In the genomic region with DNA sequence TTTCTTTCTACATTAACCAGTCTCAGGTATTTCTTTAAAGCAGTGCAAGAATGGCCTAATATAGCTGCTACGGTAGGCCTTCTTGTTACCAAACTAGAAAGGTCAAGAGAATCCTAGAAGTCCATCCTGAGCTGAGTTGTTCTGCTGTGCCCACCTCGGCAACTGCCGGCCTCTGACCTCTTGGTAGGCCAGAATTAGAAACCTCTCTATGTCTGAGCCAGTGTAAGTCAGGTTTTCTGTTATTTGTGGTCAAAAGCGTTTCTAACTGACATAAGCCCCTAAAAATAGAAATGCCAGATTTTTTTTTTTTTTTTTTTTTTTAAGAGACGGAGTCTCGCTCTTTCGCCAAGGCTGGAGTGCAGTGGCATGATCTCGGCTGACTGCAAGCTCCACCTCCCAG, we compare ENCODE assay signal across 1 cellular context.
TF ChIP-seq lines count a peak whose summit lies in the region.

No MANE protein-coding gene starts in this region.

TF ChIP-seq in GM12878, 131 proteins besides CTCF, POLR2A, EP300 and RAD21 (continued from another document and continues in another):
- TF ChIP-seq SMAD1 (IDR thresholded peaks at IDR 0.05; ENCODE audit: low read depth, partially characterized antibody) (no peak), TCF12 (IDR thresholded peaks at IDR 0.05; ENCODE audit: low read depth, low read length) (0 out of 2 replicates have a peak, but pooled peaks have one; percentile 15), BMI1 (IDR thresholded peaks at IDR 0.05; ENCODE audit: borderline replicate concordance) (no peak), ETV6 (conservative IDR thresholded peaks at IDR 0.05 in 1 of 2, IDR thresholded peaks at IDR 0.05 in 1 of 2; ENCODE audit: borderline replicate concordance in 1 of 2, low read depth in 1 of 2) (no peak), MEF2A (IDR thresholded peaks at IDR 0.05; ENCODE audit: insufficient read depth, low read depth, low read length) (peak; percentile 97), RFX5 (IDR thresholded peaks at IDR 0.05; ENCODE audit: low read depth, low read length) (no peak), ZZZ3 (IDR thresholded peaks at IDR 0.05; ENCODE audit: control insufficient read depth, insufficient read length, low read depth) (no peak), USF1 (IDR thresholded peaks at IDR 0.05; ENCODE audit: borderline replicate concordance, extremely low read length, insufficient read depth, low read depth, low read length) (no peak), YBX1 (IDR thresholded peaks at IDR 0.05) (no peak), SKIL (IDR thresholded peaks at IDR 0.05; ENCODE audit: low read depth, poor library complexity, severe bottlenecking) (no peak), NR2C2 (IDR thresholded peaks at IDR 0.05; ENCODE audit: borderline replicate concordance, control insufficient read depth, insufficient read length, low read depth) (no peak), CHD1 (IDR thresholded peaks at IDR 0.05; ENCODE audit: low read depth, low read length) (no peak), SMC3 (IDR thresholded peaks at IDR 0.05; ENCODE audit: borderline replicate concordance, low read length) (no peak), ZBTB11 (CRISPR knock-in tag; IDR thresholded peaks at IDR 0.05) (no peak), ZNF207 (IDR thresholded peaks at IDR 0.05; ENCODE audit: borderline replicate concordance) (no peak), ZSCAN29 (IDR thresholded peaks at IDR 0.05) (no peak), RELA (IDR thresholded peaks at IDR 0.05; ENCODE audit: borderline replicate concordance, partially characterized antibody) (no peak), HDAC6 (IDR thresholded peaks at IDR 0.05; ENCODE audit: unreplicated experiment) (no peak), RB1 (IDR thresholded peaks at IDR 0.05; ENCODE audit: borderline replicate concordance) (no peak), ZNF384 (IDR thresholded peaks at IDR 0.05; ENCODE audit: borderline replicate concordance, low read depth, low read length) (no peak), ZBTB40 (IDR thresholded peaks at IDR 0.05; ENCODE audit: borderline replicate concordance) (no peak), BRCA1 (IDR thresholded peaks at IDR 0.05; ENCODE audit: low read depth, low read length) (no peak), TCF7 (IDR thresholded peaks at IDR 0.05; ENCODE audit: borderline replicate concordance) (no peak), SUPT20H (IDR thresholded peaks at IDR 0.05; ENCODE audit: borderline replicate concordance, control insufficient read depth, low read depth, low read length) (no peak), USF2 (IDR thresholded peaks at IDR 0.05; ENCODE audit: borderline replicate concordance, low read depth, low read length) (no peak), KAT2A (conservative IDR thresholded peaks at IDR 0.05; ENCODE audit: control insufficient read depth, low read depth, low read length) (no peak), RUNX3 (IDR thresholded peaks at IDR 0.05; ENCODE audit: low read length) (peak; percentile 83), TCF3 (IDR thresholded peaks at IDR 0.05; ENCODE audit: borderline replicate concordance, insufficient read depth, low read depth, low read length) (no peak), BHLHE40 (IDR thresholded peaks at IDR 0.05; ENCODE audit: borderline replicate concordance in 1 of 2, low read depth in 2 of 2, low read length in 1 of 2) (no peak), NR2C1 (IDR thresholded peaks at IDR 0.05) (no peak)
- TF ChIP-seq, protein P1, sequence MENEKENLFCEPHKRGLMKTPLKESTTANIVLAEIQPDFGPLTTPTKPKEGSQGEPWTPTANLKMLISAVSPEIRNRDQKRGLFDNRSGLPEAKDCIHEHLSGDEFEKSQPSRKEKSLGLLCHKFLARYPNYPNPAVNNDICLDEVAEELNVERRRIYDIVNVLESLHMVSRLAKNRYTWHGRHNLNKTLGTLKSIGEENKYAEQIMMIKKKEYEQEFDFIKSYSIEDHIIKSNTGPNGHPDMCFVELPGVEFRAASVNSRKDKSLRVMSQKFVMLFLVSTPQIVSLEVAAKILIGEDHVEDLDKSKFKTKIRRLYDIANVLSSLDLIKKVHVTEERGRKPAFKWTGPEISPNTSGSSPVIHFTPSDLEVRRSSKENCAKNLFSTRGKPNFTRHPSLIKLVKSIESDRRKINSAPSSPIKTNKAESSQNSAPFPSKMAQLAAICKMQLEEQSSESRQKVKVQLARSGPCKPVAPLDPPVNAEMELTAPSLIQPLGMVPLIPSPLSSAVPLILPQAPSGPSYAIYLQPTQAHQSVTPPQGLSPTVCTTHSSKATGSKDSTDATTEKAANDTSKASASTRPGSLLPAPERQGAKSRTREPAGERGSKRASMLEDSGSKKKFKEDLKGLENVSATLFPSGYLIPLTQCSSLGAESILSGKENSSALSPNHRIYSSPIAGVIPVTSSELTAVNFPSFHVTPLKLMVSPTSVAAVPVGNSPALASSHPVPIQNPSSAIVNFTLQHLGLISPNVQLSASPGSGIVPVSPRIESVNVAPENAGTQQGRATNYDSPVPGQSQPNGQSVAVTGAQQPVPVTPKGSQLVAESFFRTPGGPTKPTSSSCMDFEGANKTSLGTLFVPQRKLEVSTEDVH (IDR thresholded peaks at IDR 0.05; ENCODE audit: low read depth, partially characterized antibody), result no peak
- TF ChIP-seq, protein P2, sequence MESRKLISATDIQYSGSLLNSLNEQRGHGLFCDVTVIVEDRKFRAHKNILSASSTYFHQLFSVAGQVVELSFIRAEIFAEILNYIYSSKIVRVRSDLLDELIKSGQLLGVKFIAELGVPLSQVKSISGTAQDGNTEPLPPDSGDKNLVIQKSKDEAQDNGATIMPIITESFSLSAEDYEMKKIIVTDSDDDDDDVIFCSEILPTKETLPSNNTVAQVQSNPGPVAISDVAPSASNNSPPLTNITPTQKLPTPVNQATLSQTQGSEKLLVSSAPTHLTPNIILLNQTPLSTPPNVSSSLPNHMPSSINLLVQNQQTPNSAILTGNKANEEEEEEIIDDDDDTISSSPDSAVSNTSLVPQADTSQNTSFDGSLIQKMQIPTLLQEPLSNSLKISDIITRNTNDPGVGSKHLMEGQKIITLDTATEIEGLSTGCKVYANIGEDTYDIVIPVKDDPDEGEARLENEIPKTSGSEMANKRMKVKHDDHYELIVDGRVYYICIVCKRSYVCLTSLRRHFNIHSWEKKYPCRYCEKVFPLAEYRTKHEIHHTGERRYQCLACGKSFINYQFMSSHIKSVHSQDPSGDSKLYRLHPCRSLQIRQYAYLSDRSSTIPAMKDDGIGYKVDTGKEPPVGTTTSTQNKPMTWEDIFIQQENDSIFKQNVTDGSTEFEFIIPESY (IDR thresholded peaks at IDR 0.05), result no peak
- TF ChIP-seq, protein P3, sequence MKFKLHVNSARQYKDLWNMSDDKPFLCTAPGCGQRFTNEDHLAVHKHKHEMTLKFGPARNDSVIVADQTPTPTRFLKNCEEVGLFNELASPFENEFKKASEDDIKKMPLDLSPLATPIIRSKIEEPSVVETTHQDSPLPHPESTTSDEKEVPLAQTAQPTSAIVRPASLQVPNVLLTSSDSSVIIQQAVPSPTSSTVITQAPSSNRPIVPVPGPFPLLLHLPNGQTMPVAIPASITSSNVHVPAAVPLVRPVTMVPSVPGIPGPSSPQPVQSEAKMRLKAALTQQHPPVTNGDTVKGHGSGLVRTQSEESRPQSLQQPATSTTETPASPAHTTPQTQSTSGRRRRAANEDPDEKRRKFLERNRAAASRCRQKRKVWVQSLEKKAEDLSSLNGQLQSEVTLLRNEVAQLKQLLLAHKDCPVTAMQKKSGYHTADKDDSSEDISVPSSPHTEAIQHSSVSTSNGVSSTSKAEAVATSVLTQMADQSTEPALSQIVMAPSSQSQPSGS (IDR thresholded peaks at IDR 0.05; ENCODE audit: low read length), result peak; percentile 76
- TF ChIP-seq, protein P4, sequence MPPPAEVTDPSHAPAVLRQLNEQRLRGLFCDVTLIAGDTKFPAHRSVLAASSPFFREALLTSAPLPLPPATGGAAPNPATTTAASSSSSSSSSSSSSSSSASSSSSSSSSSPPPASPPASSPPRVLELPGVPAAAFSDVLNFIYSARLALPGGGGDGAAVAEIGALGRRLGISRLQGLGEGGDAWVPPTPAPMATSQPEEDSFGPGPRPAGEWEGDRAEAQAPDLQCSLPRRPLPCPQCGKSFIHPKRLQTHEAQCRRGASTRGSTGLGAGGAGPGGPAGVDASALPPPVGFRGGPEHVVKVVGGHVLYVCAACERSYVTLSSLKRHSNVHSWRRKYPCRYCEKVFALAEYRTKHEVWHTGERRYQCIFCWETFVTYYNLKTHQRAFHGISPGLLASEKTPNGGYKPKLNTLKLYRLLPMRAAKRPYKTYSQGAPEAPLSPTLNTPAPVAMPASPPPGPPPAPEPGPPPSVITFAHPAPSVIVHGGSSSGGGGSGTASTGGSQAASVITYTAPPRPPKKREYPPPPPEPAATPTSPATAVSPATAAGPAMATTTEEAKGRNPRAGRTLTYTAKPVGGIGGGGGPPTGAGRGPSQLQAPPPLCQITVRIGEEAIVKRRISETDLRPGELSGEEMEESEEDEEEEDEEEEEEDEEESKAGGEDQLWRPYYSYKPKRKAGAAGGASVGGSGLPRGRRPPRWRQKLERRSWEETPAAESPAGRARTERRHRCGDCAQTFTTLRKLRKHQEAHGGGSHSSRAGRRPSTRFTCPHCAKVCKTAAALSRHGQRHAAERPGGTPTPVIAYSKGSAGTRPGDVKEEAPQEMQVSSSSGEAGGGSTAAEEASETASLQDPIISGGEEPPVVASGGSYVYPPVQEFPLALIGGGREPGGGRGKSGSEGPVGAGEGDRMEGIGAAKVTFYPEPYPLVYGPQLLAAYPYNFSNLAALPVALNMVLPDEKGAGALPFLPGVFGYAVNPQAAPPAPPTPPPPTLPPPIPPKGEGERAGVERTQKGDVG (CRISPR knock-in tag; IDR thresholded peaks at IDR 0.05), result no peak
